8 cellular contexts compared by ENCODE assay signal in genomic region chr14:69611264-69612013, GRCh38. TPM values are rescaled to one million over a fixed set of nuclear protein-coding genes. Genes with fewer than 3 reads are reported as not detected.
DNase-seq lines count a peak whose midpoint lies in the region; ATAC-seq lines count a peak whose summit lies in the region.

A gene with protein sequence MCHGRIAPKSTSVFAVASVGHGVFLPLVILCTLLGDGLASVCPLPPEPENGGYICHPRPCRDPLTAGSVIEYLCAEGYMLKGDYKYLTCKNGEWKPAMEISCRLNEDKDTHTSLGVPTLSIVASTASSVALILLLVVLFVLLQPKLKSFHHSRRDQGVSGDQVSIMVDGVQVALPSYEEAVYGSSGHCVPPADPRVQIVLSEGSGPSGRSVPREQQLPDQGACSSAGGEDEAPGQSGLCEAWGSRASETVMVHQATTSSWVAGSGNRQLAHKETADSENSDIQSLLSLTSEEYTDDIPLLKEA (plus strand): TSS chr14:69611596. CDS start chr14:69658593, 46,997 bp downstream.

- no peaks in the 10 kb centered on the region for H3K36me3 ChIP-seq in naive thymus-derived CD4-positive, alpha-beta T cell (ENCODE audit: control insufficient read depth in 2 of 3, insufficient read depth in 3 of 3, low read length in 3 of 3)

- peak within 1 kb of the TSS; percentile 85 for H3K27ac ChIP-seq in naive thymus-derived CD4-positive, alpha-beta T cell (ENCODE audit: low read depth, low read length)

- POLR2A ChIA-PET in naive thymus-derived CD4-positive, alpha-beta T cell (lab: Charles Lee): interaction anchor here (0.6 to 6.2 kb wide), 13 partner anchors 9 to 818 kb away, joined by 3 to 62 read pairs (median 4); partner anchors contain the start of gene SRSF5

- peak within 1 kb of the TSS; percentile 91 for H3K4me3 ChIP-seq in naive thymus-derived CD4-positive, alpha-beta T cell (ENCODE audit: low read length)

- no peaks in the 10 kb centered on the region for H3K9me3 Mint-ChIP-seq in naive thymus-derived CD4-positive, alpha-beta T cell
- H3K9me3 Mint-ChIP-seq in stimulated activated naive B cell treated with anti-CD40 and anti-IgM and Interleukin-4, amounts not matched to agents 10 μg/mL and 1 μg/mL and 100 μg/mL, for 72 hours: no peaks in the 10 kb centered on the region

- H3K9me3 ChIP-seq in naive thymus-derived CD4-positive, alpha-beta T cell (ENCODE audit: control insufficient read depth in 2 of 3, low read length in 3 of 3): no peaks in the 10 kb centered on the region

- intact Hi-C loops in naive thymus-derived CD4-positive, alpha-beta T cell (cut with micrococcal nuclease): loop anchor here (1.0 to 10.0 kb wide), 15 partner anchors 8 to 1937 kb away; partner anchors contain the start of genes ERH (in 2 of the 2), SLC39A9 (in 2 of the 2), SRSF5 (in 2 of the 2) and ACTN1 (in 1 of the 2)

- DNase-seq in DMS153 treated with DMSO at 0.1 percent for 48 hours (lab: John Stamatoyannopoulos, UW; ENCODE audit: unreplicated experiment) (peak; percentile 83), LHCN-M2 (ENCODE audit: low read depth) (peak; percentile 84), RPMI7951 (ENCODE audit: low read depth) (peak; percentile 85), fibroblast of gingiva (ENCODE audit: low read depth) (peak; percentile 91)
- DNase-seq in activated T-helper 1 cell treated with anti-CD3 and anti-CD28 coated beads, Interleukin-2, amount 50 U/mL, for 16 hours (ENCODE audit: low read depth in 1 of 2, low spot score in 1 of 2): peak; percentile 72 to 87
- DNase-seq in naive thymus-derived CD4-positive, alpha-beta T cell: peak; percentile 79 to 87 (median 85)
- peak; percentile 86 for DNase-seq in stimulated activated naive B cell treated with anti-CD40 and anti-IgM and Interleukin-4, amounts not matched to agents 10 μg/mL and 1 μg/mL and 100 μg/mL, for 72 hours

- ATAC-seq in GM21786 (IDR thresholded peaks at IDR 0.05; ENCODE audit: unreplicated experiment): peak; percentile 39
- ATAC-seq in naive thymus-derived CD4-positive, alpha-beta T cell: peak; percentile 88
- peak; percentile 61 to 70 for ATAC-seq in stimulated activated naive B cell treated with anti-CD40 and anti-IgM and Interleukin-4, amounts not matched to agents 10 μg/mL and 1 μg/mL and 100 μg/mL, for 72 hours (replicated peaks)

- CTCF ChIA-PET in naive thymus-derived CD4-positive, alpha-beta T cell (lab: Charles Lee): interaction anchor here (0.9 to 1.5 kb wide), 6 partner anchors 10 to 14 kb away, joined by 3 to 9 read pairs (median 4); no protein-coding TSS in a partner anchor

- peak within 1 kb of the TSS; percentile 95 to 99 (median 98) for H3K27ac Mint-ChIP-seq in naive thymus-derived CD4-positive, alpha-beta T cell
- peak within 1 kb of the TSS; percentile 97 for H3K27ac Mint-ChIP-seq in stimulated activated naive B cell treated with anti-CD40 and anti-IgM and Interleukin-4, amounts not matched to agents 10 μg/mL and 1 μg/mL and 100 μg/mL, for 72 hours

- H3K4me3 Mint-ChIP-seq in naive thymus-derived CD4-positive, alpha-beta T cell: peak within 1 kb of the TSS; percentile 91 to 98 (median 94)
- H3K4me3 Mint-ChIP-seq in stimulated activated naive B cell treated with anti-CD40 and anti-IgM and Interleukin-4, amounts not matched to agents 10 μg/mL and 1 μg/mL and 100 μg/mL, for 72 hours: peak within 1 kb of the TSS; percentile 91 to 94

- H3K4me1 Mint-ChIP-seq in naive thymus-derived CD4-positive, alpha-beta T cell: peaks cover 45 to 69% (median 63%) of the 10 kb centered on the region in 7 donors
- peaks cover 37 to 61% of the 10 kb centered on the region in 2 donors for H3K4me1 Mint-ChIP-seq in stimulated activated naive B cell treated with anti-CD40 and anti-IgM and Interleukin-4, amounts not matched to agents 10 μg/mL and 1 μg/mL and 100 μg/mL, for 72 hours

- no peaks in the 10 kb centered on the region for H3K27me3 ChIP-seq in naive thymus-derived CD4-positive, alpha-beta T cell (ENCODE audit: control insufficient read depth in 2 of 2, insufficient read depth in 2 of 2, low read length in 2 of 2)

- peaks cover 0 to 19% (median 0%) of the 10 kb centered on the region in 5 donors for H3K36me3 Mint-ChIP-seq in naive thymus-derived CD4-positive, alpha-beta T cell
- H3K36me3 Mint-ChIP-seq in stimulated activated naive B cell treated with anti-CD40 and anti-IgM and Interleukin-4, amounts not matched to agents 10 μg/mL and 1 μg/mL and 100 μg/mL, for 72 hours: peaks cover 4 to 18% of the 10 kb centered on the region in 2 donors

- H3K4me1 ChIP-seq in naive thymus-derived CD4-positive, alpha-beta T cell (ENCODE audit: control insufficient read depth in 2 of 2, insufficient read depth in 2 of 2, low read length in 2 of 2): peaks cover 39 to 54% of the 10 kb centered on the region in 2 donors

- no peaks in the 10 kb centered on the region for H3K27me3 Mint-ChIP-seq in naive thymus-derived CD4-positive, alpha-beta T cell
- no peaks in the 10 kb centered on the region for H3K27me3 Mint-ChIP-seq in stimulated activated naive B cell treated with anti-CD40 and anti-IgM and Interleukin-4, amounts not matched to agents 10 μg/mL and 1 μg/mL and 100 μg/mL, for 72 hours

RNA-seq across cellular contexts. Expression of the gene that starts here (rescaled TPM):
- total RNA-seq in LHCN-M2 (2014; rRNA removed): 4.9 and 6.8 TPM in 2 replicates
- polyA plus RNA-seq in LHCN-M2 (2012): 5.1 TPM
- 3.9 and 5.8 TPM in 2 replicates for total RNA-seq in RPMI7951 (2014; rRNA removed; shearing (Covaris generic))
- total RNA-seq in naive thymus-derived CD4-positive, alpha-beta T cell: 10 to 100 TPM; 42.9 to 90.8 (median 65.0) TPM
- polyA plus RNA-seq in naive thymus-derived CD4-positive, alpha-beta T cell: 1 to 10 TPM; 4.3 to 6.3 TPM

Comparison
In these comparisons a context has a peak if more than half of its experiments do, and no peak if none do; other contexts are left out.
1. Peak in every context shown above with its lines: DNase-seq, ATAC-seq, H3K4me3 ChIP-seq and H3K27ac ChIP-seq.